In genomic region chr3:128339491-128340012, GRCh38 we compare ENCODE assay signal across 18 cellular contexts.
DNase-seq lines count a peak whose midpoint lies in the region; ATAC-seq and TF ChIP-seq lines count a peak whose summit lies in the region.
"Had no signal": no experiment of that assay in that cellular context is flagged by ENCODE, and none has a peak within 500 bp of the region (broad histone marks: within the 10 kb centered on the region; RNA-seq: fewer than 3 reads in every experiment).

No MANE protein-coding gene starts in this region.

- no peaks in the 10 kb centered on the region for H3K36me3 ChIP-seq in cardiac muscle cell
- H3K36me3 ChIP-seq in neural progenitor cell: no peaks in the 10 kb centered on the region
- no peaks in the 10 kb centered on the region for H3K36me3 ChIP-seq in colonic mucosa
- H3K36me3 ChIP-seq: SJSA1 had no signal

- no peaks in the 10 kb centered on the region for H3K27me3 ChIP-seq in cardiac muscle cell
- no peaks in the 10 kb centered on the region for H3K27me3 ChIP-seq in neural progenitor cell
- no peaks in the 10 kb centered on the region for H3K27me3 ChIP-seq in colonic mucosa
- H3K27me3 ChIP-seq: SJSA1 had no signal

- intact Hi-C loops in cardiac septum (cut with DNase I): loop anchor here (10.0 kb wide), 1 partner anchor 245 kb away; no protein-coding TSS in a partner anchor
- intact Hi-C loops in colonic mucosa (cut with DNase I): no loop called here

- H3K27ac ChIP-seq in cardiac muscle cell: peak overlapping the region; percentile 79
- peak overlapping the region; percentile 99 for H3K27ac ChIP-seq in VCaP
- no peak overlapping the region for H3K27ac ChIP-seq in neural progenitor cell
- H3K27ac ChIP-seq in colonic mucosa: no peak overlapping the region
- H3K27ac ChIP-seq: SJSA1 had no signal

- H3K27ac Mint-ChIP-seq in neural progenitor cell (peak overlapping the region; percentile 15), type B pancreatic cell (no peak overlapping the region)

- no peak for ATAC-seq in HG03196 (IDR thresholded peaks at IDR 0.05; ENCODE audit: unreplicated experiment)
- ATAC-seq: Right ventricle myocardium inferior had no signal

- H3K36me3 Mint-ChIP-seq in neural progenitor cell: peaks cover 4% of the 10 kb centered on the region
- H3K36me3 Mint-ChIP-seq in type B pancreatic cell: peaks cover 12% of the 10 kb centered on the region

- H3K79me2 ChIP-seq in neural progenitor cell (ENCODE audit: low read depth): no peaks in the 10 kb centered on the region

- H3K27me3 Mint-ChIP-seq in neural progenitor cell (ENCODE audit: insufficient read depth, low read depth) (peaks cover 5% of the 10 kb centered on the region), type B pancreatic cell (no peaks in the 10 kb centered on the region)

- H3K4me1 ChIP-seq in cardiac muscle cell (ENCODE audit: low read depth) (peaks cover 60% of the 10 kb centered on the region), neural progenitor cell (no peaks in the 10 kb centered on the region), colonic mucosa (no peaks in the 10 kb centered on the region)

- H3K9ac ChIP-seq in neural progenitor cell (no peak overlapping the region), colonic mucosa (ENCODE audit: low read depth in 2 of 2, low read length in 2 of 2) (no peak overlapping the region)

- no peak overlapping the region for H2AFZ ChIP-seq in neural progenitor cell (replicated peaks)

- H4K20me1 ChIP-seq in neural progenitor cell (ENCODE audit: low read depth): no peaks in the 10 kb centered on the region

- H3K9me3 Mint-ChIP-seq in neural progenitor cell (no peaks in the 10 kb centered on the region), type B pancreatic cell (no peaks in the 10 kb centered on the region)

- H3K9me3 ChIP-seq in cardiac muscle cell (ENCODE audit: low read depth) (no peaks in the 10 kb centered on the region), neural progenitor cell (ENCODE audit: low read depth) (no peaks in the 10 kb centered on the region), colonic mucosa (no peaks in the 10 kb centered on the region)
- H3K9me3 ChIP-seq: SJSA1 had no signal

- no peak overlapping the region for H3K4me2 ChIP-seq in neural progenitor cell

- no peak for DNase-seq in cardiac muscle cell (ENCODE audit: low read depth in 1 of 2, low spot score in 1 of 2)
- DNase-seq in cardiac septum (ENCODE audit: low spot score): no peak
- no peak for DNase-seq in neural progenitor cell (ENCODE audit: low spot score)
- no peak for DNase-seq in type B pancreatic cell (ENCODE audit: extremely low spot score, unreplicated experiment)
- no peak for DNase-seq in RPMI8226
- DNase-seq in colonic mucosa: no peak
- DNase-seq: EL, GF-D8, IMR-90, Karpas-422, NCI-H187 treated with DMSO at 0.1 percent for 48 hours, NCI-H2227 treated with DMSO at 0.1 percent for 48 hours, NCI-H510A, NCI-H82 had no signal

- H3K4me1 Mint-ChIP-seq in neural progenitor cell (peaks cover 51% of the 10 kb centered on the region), type B pancreatic cell (ENCODE audit: unreplicated experiment) (peaks cover 69% of the 10 kb centered on the region)

- TF ChIP-seq CTCF in cardiac muscle cell (IDR thresholded peaks at IDR 0.05; ENCODE audit: low read depth, low read length) (no peak), VCaP (conservative IDR thresholded peaks at IDR 0.05) (no peak), neural progenitor cell (IDR thresholded peaks at IDR 0.05) (no peak), type B pancreatic cell (conservative IDR thresholded peaks at IDR 0.05) (no peak), colonic mucosa (IDR thresholded peaks at IDR 0.05) (no peak)

- H3F3A ChIP-seq in neural progenitor cell (ENCODE audit: low read depth): no peaks in the 10 kb centered on the region

- H3K4me3 ChIP-seq in cardiac muscle cell: no peak overlapping the region
- no peak overlapping the region for H3K4me3 ChIP-seq in neural progenitor cell
- no peak overlapping the region for H3K4me3 ChIP-seq in colonic mucosa
- H3K4me3 ChIP-seq: SJSA1 had no signal

- no peak overlapping the region for H3K4me3 Mint-ChIP-seq in neural progenitor cell
- peak overlapping the region; percentile 21 for H3K4me3 Mint-ChIP-seq in type B pancreatic cell

Comparison
In these comparisons a context has a peak if more than half of its experiments do, and no peak if none do; other contexts are left out.
1. H3K27ac ChIP-seq: peak in cardiac muscle cell (single experiment) and VCaP (single experiment); none in neural progenitor cell (single experiment) and colonic mucosa (single experiment).